In genomic region chr3:10763817-10764313, GRCh38 we compare ENCODE assay signal across 22 cellular contexts. TPM values are rescaled to one million over a fixed set of nuclear protein-coding genes. Genes with fewer than 3 reads are reported as not detected.
DNase-seq lines count a peak whose midpoint lies in the region; ATAC-seq, FAIRE-seq and TF ChIP-seq lines count a peak whose summit lies in the region.
"Had no signal": no experiment of that assay in that cellular context is flagged by ENCODE, and none has a peak within 500 bp of the region (broad histone marks: within the 10 kb centered on the region; RNA-seq: fewer than 3 reads in every experiment).

No MANE protein-coding gene starts in this region.

- H4K8ac ChIP-seq in neuronal stem cell (ENCODE audit: low read depth, low read length), result no peak overlapping the region

- no TSS peak for BruUV-seq in K562 (replicated peaks; lab: Mats Ljungman, UMichigan)

- H3K27ac Mint-ChIP-seq in endodermal cell, result no peak overlapping the region
- H3K27ac Mint-ChIP-seq: CD8-positive, alpha-beta memory T cell had no signal

- no peak overlapping the region for H3K14ac ChIP-seq in neuronal stem cell (ENCODE audit: low read length)

- H2BK15ac ChIP-seq in neuronal stem cell (ENCODE audit: low read length), result no peak overlapping the region

- under 1% methylated on average over 13 of the region's 13 CpGs for WGBS in K562 (ENCODE audit: insufficient coverage, low coverage, missing lambda C conversion rate)
- 88 to 94% methylated on average over 3 to 13 of the region's 13 CpGs for WGBS in endodermal cell (ENCODE audit: insufficient coverage in 1 of 2, insufficient read length in 1 of 2), 2 experiments
- no CpG with 5 or more reads among the region's 13 CpGs for WGBS in neuronal stem cell (ENCODE audit: extremely low coverage in 2 of 2, insufficient read length in 2 of 2, insufficient replicate concordance in 1 of 2), 2 donors

- H3K9ac ChIP-seq in K562 (ENCODE audit: insufficient read depth in 1 of 2, low read depth in 2 of 2, low read length in 2 of 2) (no peak overlapping the region), endodermal cell (ENCODE audit: extremely low read depth, low read length, poor library complexity, severe bottlenecking) (no peak overlapping the region), neuronal stem cell (ENCODE audit: low read depth, low read length, poor library complexity) (no peak overlapping the region)

- POLR2A ChIA-PET in HEK293 (lab: Yijun Ruan, JAX) (no interaction called here), K562 (lab: Yijun Ruan, JAX) (no interaction called here)

- H3K4me1 Mint-ChIP-seq in endodermal cell, result no peaks in the 10 kb centered on the region
- H3K4me1 Mint-ChIP-seq: CD8-positive, alpha-beta memory T cell had no signal

- in situ Hi-C loops in K562 (cut with MboI), result loop anchor here (25.0 kb wide), 1 partner anchor 898 kb away; no protein-coding TSS in a partner anchor
- in situ Hi-C loops in GM13976 (cut with MboI; ENCODE audit: low sequenced_read_pairs, unreplicated experiment), result no loop called here

- no peak overlapping the region for H2BK120ac ChIP-seq in neuronal stem cell (ENCODE audit: low read depth, low read length)

- no peaks in the 10 kb centered on the region for H3K9me1 ChIP-seq in K562 (ENCODE audit: control insufficient read depth, insufficient read depth, low read length)

- no peak for TF ChIP-seq RAD21 in K562 (CRISPR knock-in tag; conservative IDR thresholded peaks at IDR 0.05 in 1 of 2, IDR thresholded peaks at IDR 0.05 in 1 of 2)

- no peak for FAIRE-seq in K562 (lab: Jason Lieb, UNC)
- FAIRE-seq: GM12892 had no signal

- ATAC-seq in K562, result no peak
- ATAC-seq in HG03442 (IDR thresholded peaks at IDR 0.05; ENCODE audit: unreplicated experiment), result no peak
- no peak for ATAC-seq in HG02884 (IDR thresholded peaks at IDR 0.05; ENCODE audit: unreplicated experiment)
- ATAC-seq: HCT116, Panc1, Right ventricle myocardium inferior had no signal

- H4K20me1 ChIP-seq in K562 (replicated peaks; ENCODE audit: control insufficient read depth, insufficient read depth, low read length), result peaks cover 5% of the 10 kb centered on the region; the same call in 1 of the 2 replicates

- no peak overlapping the region for H3K4me2 ChIP-seq in K562 (ENCODE audit: insufficient read depth, low read length)
- peak overlapping the region; percentile 40 for H3K4me2 ChIP-seq in neuronal stem cell (ENCODE audit: insufficient read depth, low read length, poor library complexity, severe bottlenecking)

- no peaks in the 10 kb centered on the region for H3K79me2 ChIP-seq in K562 (ENCODE audit: control insufficient read depth, insufficient read depth, low read length)

- no peak overlapping the region for H2BK12ac ChIP-seq in neuronal stem cell (ENCODE audit: low read length)

- no peak overlapping the region for H3K23ac ChIP-seq in neuronal stem cell (ENCODE audit: low read depth, low read length, poor library complexity)

- peak overlapping the region; percentile 8 for H3K18ac ChIP-seq in neuronal stem cell (ENCODE audit: low read length)

- DNase-seq in K562 (ENCODE audit: extremely low read depth in 1 of 4, low spot score in 3 of 4) (no peak), endodermal cell (peak; percentile 43), neuronal stem cell (ENCODE audit: low spot score) (no peak), GM13976 (ENCODE audit: low spot score) (no peak), H4 (ENCODE audit: low spot score) (no peak)
- DNase-seq: ACHN; CD8-positive, alpha-beta memory T cell; DMS53; EL; Karpas-422; MG63; NCI-H1048; NCI-H1436 treated with DMSO at 0.1 percent for 48 hours; NCI-H2029; NCI-H526 treated with DMSO at 0.1 percent for 48 hours had no signal

- H3K27me3 ChIP-seq in K562 (ENCODE audit: control insufficient read depth in 2 of 2, insufficient read depth in 2 of 2, low read length in 2 of 2) (peaks cover 2 to 26% of the 10 kb centered on the region in 2 experiments; a peak in 3 of 5 replicates), endodermal cell (ENCODE audit: control insufficient read depth, insufficient read depth, low read length, poor library complexity, severe bottlenecking) (no peaks in the 10 kb centered on the region), neuronal stem cell (ENCODE audit: control insufficient read depth in 3 of 3, insufficient read depth in 3 of 3, low read depth in 1 of 3, low read length in 3 of 3) (no peaks in the 10 kb centered on the region)
- H3K27me3 ChIP-seq: MG63 had no signal

- TF ChIP-seq POLR2A in K562 (conservative IDR thresholded peaks at IDR 0.05), result no peak

- H3K9me3 Mint-ChIP-seq in endodermal cell, result no peaks in the 10 kb centered on the region
- H3K9me3 Mint-ChIP-seq: CD8-positive, alpha-beta memory T cell had no signal

- H3K4ac ChIP-seq in neuronal stem cell (ENCODE audit: low read length), result no peak overlapping the region

- H3K79me1 ChIP-seq in neuronal stem cell (ENCODE audit: low read depth, low read length), result no peaks in the 10 kb centered on the region

- H3K27ac ChIP-seq in HEK293 (ENCODE audit: extremely low read depth, low read depth, low read length), result no peak overlapping the region
- H3K27ac ChIP-seq in K562 (ENCODE audit: extremely low read depth, low read depth, low read length), result no peak overlapping the region
- H3K27ac ChIP-seq in endodermal cell (ENCODE audit: low read depth, low read length), result peak overlapping the region; percentile 90
- H3K27ac ChIP-seq in neuronal stem cell (replicated peaks; ENCODE audit: low read length), result no peak overlapping the region

- H4K91ac ChIP-seq in neuronal stem cell (ENCODE audit: low read depth, low read length, poor library complexity), result no peak overlapping the region

- intact Hi-C loops in K562 (cut with micrococcal nuclease), result no loop called here

- no peak for TF ChIP-seq CTCF in HEK293 (tag by site-specific recombination; IDR thresholded peaks at IDR 0.05)
- TF ChIP-seq CTCF in K562 (IDR thresholded peaks at IDR 0.05 in 2 of 3, conservative IDR thresholded peaks at IDR 0.05 in 1 of 3; ENCODE audit: insufficient read depth in 2 of 3, low read depth in 1 of 3, low read length in 3 of 3), result no peak
- no peak for TF ChIP-seq CTCF in endodermal cell (conservative IDR thresholded peaks at IDR 0.05)
- TF ChIP-seq CTCF in GM13976 (IDR thresholded peaks at IDR 0.05; ENCODE audit: borderline replicate concordance, control extremely low read depth, extremely low read depth, insufficient read depth, missing control alignments), result no peak

- CTCF ChIA-PET in HEK293 (lab: Yijun Ruan, JAX), result no interaction called here
- CTCF ChIA-PET in K562 (lab: Yijun Ruan, JAX; ENCODE audit: low intra/inter-chr PET ratio), result no interaction called here

- H3K4me1 ChIP-seq in HEK293 (ENCODE audit: control insufficient read depth, insufficient read depth, low read length), result no peaks in the 10 kb centered on the region
- peaks cover 0 to 7% of the 10 kb centered on the region in 2 experiments; a peak in 1 of 5 replicates for H3K4me1 ChIP-seq in K562 (replicated peaks in 1 of 2; ENCODE audit: control insufficient read depth in 2 of 2, insufficient read depth in 2 of 2, low read length in 2 of 2)
- H3K4me1 ChIP-seq in endodermal cell (ENCODE audit: control insufficient read depth, insufficient read depth, low read length), result no peaks in the 10 kb centered on the region
- peaks cover 3 to 13% of the 10 kb centered on the region in 2 donors for H3K4me1 ChIP-seq in neuronal stem cell (ENCODE audit: control insufficient read depth in 2 of 2, insufficient read depth in 1 of 2, low read depth in 1 of 2, low read length in 2 of 2)

- no peak overlapping the region for H2AK5ac ChIP-seq in neuronal stem cell (ENCODE audit: low read depth, low read length)

- H3K4me3 ChIP-seq in HEK293 (ENCODE audit: low read depth, low read length), result no peak overlapping the region
- H3K4me3 ChIP-seq in K562, result no peak overlapping the region
- H3K4me3 ChIP-seq in endodermal cell (ENCODE audit: low read length), result no peak overlapping the region
- no peak overlapping the region for H3K4me3 ChIP-seq in neuronal stem cell (ENCODE audit: low read length in 2 of 2)
- H3K4me3 ChIP-seq: MG63 had no signal

- H3K27me3 Mint-ChIP-seq in endodermal cell (ENCODE audit: insufficient read depth), result peaks cover 7% of the 10 kb centered on the region

- H3K36me3 ChIP-seq in HEK293 (ENCODE audit: control insufficient read depth in 2 of 2, insufficient read depth in 1 of 2, low read length in 2 of 2) (no peaks in the 10 kb centered on the region), K562 (ENCODE audit: control insufficient read depth, insufficient read depth, low read length) (no peaks in the 10 kb centered on the region), endodermal cell (ENCODE audit: control insufficient read depth, insufficient read depth, low read length) (no peaks in the 10 kb centered on the region), neuronal stem cell (replicated peaks in 1 of 2; ENCODE audit: control insufficient read depth in 2 of 2, insufficient read depth in 2 of 2, low read length in 2 of 2) (no peaks in the 10 kb centered on the region)
- H3K36me3 ChIP-seq: MG63 had no signal

- no peaks in the 10 kb centered on the region for H3K9me3 ChIP-seq in HEK293 (ENCODE audit: control insufficient read depth, insufficient read depth, low read depth, low read length)
- no peaks in the 10 kb centered on the region for H3K9me3 ChIP-seq in K562 (replicated peaks; ENCODE audit: control insufficient read depth, insufficient read depth, low read depth, low read length)
- H3K9me3 ChIP-seq in endodermal cell (ENCODE audit: control insufficient read depth, low read length), result no peaks in the 10 kb centered on the region
- no peaks in the 10 kb centered on the region for H3K9me3 ChIP-seq in neuronal stem cell (replicated peaks in 1 of 2; ENCODE audit: control insufficient read depth in 2 of 2, insufficient read depth in 1 of 2, low read depth in 1 of 2, low read length in 2 of 2)
- H3K9me3 ChIP-seq: MG63 had no signal

- no peak for TF ChIP-seq EP300 in K562 (IDR thresholded peaks at IDR 0.05; ENCODE audit: low read length)

- no peaks in the 10 kb centered on the region for H3K36me3 Mint-ChIP-seq in endodermal cell (ENCODE audit: low read depth)
- H3K36me3 Mint-ChIP-seq: CD8-positive, alpha-beta memory T cell had no signal

- no peak overlapping the region for H2BK5ac ChIP-seq in neuronal stem cell (ENCODE audit: low read length)

- no peak overlapping the region for H2AFZ ChIP-seq in K562 (ENCODE audit: low read depth, low read length)
- peak overlapping the region; percentile 92 for H2AFZ ChIP-seq in neuronal stem cell (ENCODE audit: low read length)

- no peak overlapping the region for H3K4me3 Mint-ChIP-seq in endodermal cell

RNA-seq across cellular contexts. Expression of gene SLC6A11, which starts 52.2 kb away (rescaled TPM):
- not detected in 2 replicates for total RNA-seq in K562 (2011; cell fraction: chromatin; rRNA removed; ENCODE audit: low replicate concordance)
- not detected in 2 replicates for total RNA-seq in K562 (2011; cell fraction: nucleolus; rRNA removed)
- 0.61 TPM in 1 of 2 replicates, not detected in the other for total RNA-seq in K562 (2011; cell fraction: nucleoplasm; rRNA removed)
- not detected in 2 replicates for total RNA-seq in K562 (2014; rRNA removed)
- total RNA-seq in K562 (2014; rRNA removed; fragmentation: Illumina TruSeq; extraction: Trizol), result not detected in 2 replicates
- total RNA-seq in K562 (2015; rRNA removed; fragmentation: Illumina TruSeq; extraction: Trizol), result not detected in 2 replicates
- not detected in 2 replicates for total RNA-seq in K562 (2021)
- polyA plus RNA-seq in K562 (2011; rRNA removed), result not detected in 2 replicates
- polyA plus RNA-seq in K562 (2011; cell fraction: cytosol; rRNA removed), result not detected in 2 replicates
- not detected in 2 replicates for polyA plus RNA-seq in K562 (2011; cell fraction: nucleus; rRNA removed)
- not detected in 2 replicates for polyA plus RNA-seq in K562 (2012)
- not detected in 2 replicates for polyA plus RNA-seq in K562 (2014; fragmentation: Illumina TruSeq; extraction: Trizol)
- polyA plus RNA-seq in K562 (2014; fragmentation: Nextera tagmentation; extraction: Ambion mirVana), result under 1 TPM in 1 of 2 experiments, not detected in 1; 0.04 TPM
- not detected in 2 replicates for polyA plus RNA-seq in K562 (2014; rRNA removed)
- polyA minus RNA-seq in K562 (2011; rRNA and poly(A)+ RNA removed), result not detected in 2 replicates
- polyA minus RNA-seq in K562 (2011; cell fraction: cytosol; rRNA and poly(A)+ RNA removed), result not detected in 2 replicates
- not detected in 2 replicates for polyA minus RNA-seq in K562 (2011; cell fraction: nucleus; rRNA and poly(A)+ RNA removed)
- under 1 TPM; 0.27 to 0.73 TPM for total RNA-seq in endodermal cell
- 0.82 TPM for polyA plus RNA-seq in endodermal cell (2013, experiment 1 of 2)
- polyA plus RNA-seq in endodermal cell (2013, experiment 2 of 2), result 0.70 TPM
- polyA plus RNA-seq in neuronal stem cell (2013, experiment 1 of 2), result 0.47 TPM
- polyA plus RNA-seq in neuronal stem cell (2013, experiment 2 of 2), result 0.43 TPM
- 0.12 TPM in 1 of 2 replicates, not detected in the other for total RNA-seq in H4 (2014; rRNA removed; shearing (Covaris generic))
- total RNA-seq: CD8-positive, alpha-beta memory T cell; Right ventricle myocardium inferior had no signal
- polyA plus RNA-seq: CD8-positive, alpha-beta memory T cell had no signal
